In the genomic region with DNA sequence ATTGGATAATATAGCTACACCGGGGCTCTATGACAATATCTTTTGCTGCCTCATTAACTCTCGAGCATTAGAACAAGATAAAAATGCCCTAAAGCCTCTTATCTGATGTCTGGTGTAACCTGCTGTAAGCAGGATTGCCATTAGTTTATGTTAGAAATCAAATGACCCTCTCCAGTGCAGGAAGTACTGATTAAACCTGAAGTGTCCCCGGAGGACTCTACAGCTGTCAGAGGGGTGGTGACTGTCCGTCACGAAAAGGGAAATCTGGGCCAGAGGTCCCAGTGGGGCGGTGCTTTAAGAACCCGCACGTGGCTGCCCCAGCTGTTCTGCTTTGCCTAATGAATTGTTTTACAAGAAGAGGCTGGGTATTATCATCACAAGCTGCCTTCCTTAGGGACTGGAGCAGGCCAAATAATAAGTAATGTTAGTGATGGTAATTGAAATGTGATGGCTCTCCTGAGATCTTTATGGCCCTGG, we compare ENCODE assay signal across 1 cellular context.
A peak's percentile ranks its signal among the peaks of the same experiment; 100 is the strongest.
TF ChIP-seq lines count a peak whose summit lies in the region.

No MANE protein-coding gene starts in this region.

TF ChIP-seq in HEK293, 187 proteins besides CTCF, POLR2A, EP300 and RAD21 (continued from another document and continues in another):
- TF ChIP-seq, protein P1, sequence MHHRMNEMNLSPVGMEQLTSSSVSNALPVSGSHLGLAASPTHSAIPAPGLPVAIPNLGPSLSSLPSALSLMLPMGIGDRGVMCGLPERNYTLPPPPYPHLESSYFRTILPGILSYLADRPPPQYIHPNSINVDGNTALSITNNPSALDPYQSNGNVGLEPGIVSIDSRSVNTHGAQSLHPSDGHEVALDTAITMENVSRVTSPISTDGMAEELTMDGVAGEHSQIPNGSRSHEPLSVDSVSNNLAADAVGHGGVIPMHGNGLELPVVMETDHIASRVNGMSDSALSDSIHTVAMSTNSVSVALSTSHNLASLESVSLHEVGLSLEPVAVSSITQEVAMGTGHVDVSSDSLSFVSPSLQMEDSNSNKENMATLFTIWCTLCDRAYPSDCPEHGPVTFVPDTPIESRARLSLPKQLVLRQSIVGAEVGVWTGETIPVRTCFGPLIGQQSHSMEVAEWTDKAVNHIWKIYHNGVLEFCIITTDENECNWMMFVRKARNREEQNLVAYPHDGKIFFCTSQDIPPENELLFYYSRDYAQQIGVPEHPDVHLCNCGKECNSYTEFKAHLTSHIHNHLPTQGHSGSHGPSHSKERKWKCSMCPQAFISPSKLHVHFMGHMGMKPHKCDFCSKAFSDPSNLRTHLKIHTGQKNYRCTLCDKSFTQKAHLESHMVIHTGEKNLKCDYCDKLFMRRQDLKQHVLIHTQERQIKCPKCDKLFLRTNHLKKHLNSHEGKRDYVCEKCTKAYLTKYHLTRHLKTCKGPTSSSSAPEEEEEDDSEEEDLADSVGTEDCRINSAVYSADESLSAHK (tag by site-specific recombination; IDR thresholded peaks at IDR 0.05) = peak; percentile 95
- TF ChIP-seq ZNF555 (tag by site-specific recombination; conservative IDR thresholded peaks at IDR 0.05) (no peak), ZNF311 (tag by site-specific recombination; IDR thresholded peaks at IDR 0.05; ENCODE audit: borderline replicate concordance) (no peak), ZNF776 (tag by site-specific recombination; IDR thresholded peaks at IDR 0.05; ENCODE audit: borderline replicate concordance) (no peak), ZNF777 (tag by site-specific recombination; IDR thresholded peaks at IDR 0.05; ENCODE audit: borderline replicate concordance) (no peak), ZNF768 (tag by site-specific recombination; IDR thresholded peaks at IDR 0.05) (no peak), ZNF624 (tag by site-specific recombination; IDR thresholded peaks at IDR 0.05) (no peak), ZNF2 (tag by site-specific recombination; IDR thresholded peaks at IDR 0.05) (peak; percentile 71; the same call in 1 of the 2 replicates), ZNF514 (tag by site-specific recombination; IDR thresholded peaks at IDR 0.05) (no peak), SP3 (tag by site-specific recombination; IDR thresholded peaks at IDR 0.05) (peak; percentile 72), ZBTB48 (tag by site-specific recombination; IDR thresholded peaks at IDR 0.05) (peak; percentile 51; the same call in 1 of the 2 replicates), ZNF133 (tag by site-specific recombination; IDR thresholded peaks at IDR 0.05) (no peak), ZNF837 (tag by site-specific recombination; IDR thresholded peaks at IDR 0.05) (no peak), HOXA7 (CRISPR knock-in tag; IDR thresholded peaks at IDR 0.05; ENCODE audit: borderline replicate concordance) (no peak), ZNF629 (tag by site-specific recombination; IDR thresholded peaks at IDR 0.05) (peak; percentile 93), GLI2 (tag by site-specific recombination; IDR thresholded peaks at IDR 0.05; ENCODE audit: borderline replicate concordance, low read depth) (peak; percentile 96), TCF7L2 (IDR thresholded peaks at IDR 0.05; ENCODE audit: borderline replicate concordance, low read depth, low read length) (peak; percentile 97), ZNF548 (tag by site-specific recombination; IDR thresholded peaks at IDR 0.05) (no peak), ZNF561 (tag by site-specific recombination; IDR thresholded peaks at IDR 0.05; ENCODE audit: borderline replicate concordance) (peak; percentile 80; the same call in 1 of the 2 replicates), ZNF184 (tag by site-specific recombination; IDR thresholded peaks at IDR 0.05) (peak; percentile 68; the same call in 1 of the 2 replicates)
- TF ChIP-seq, protein P2, sequence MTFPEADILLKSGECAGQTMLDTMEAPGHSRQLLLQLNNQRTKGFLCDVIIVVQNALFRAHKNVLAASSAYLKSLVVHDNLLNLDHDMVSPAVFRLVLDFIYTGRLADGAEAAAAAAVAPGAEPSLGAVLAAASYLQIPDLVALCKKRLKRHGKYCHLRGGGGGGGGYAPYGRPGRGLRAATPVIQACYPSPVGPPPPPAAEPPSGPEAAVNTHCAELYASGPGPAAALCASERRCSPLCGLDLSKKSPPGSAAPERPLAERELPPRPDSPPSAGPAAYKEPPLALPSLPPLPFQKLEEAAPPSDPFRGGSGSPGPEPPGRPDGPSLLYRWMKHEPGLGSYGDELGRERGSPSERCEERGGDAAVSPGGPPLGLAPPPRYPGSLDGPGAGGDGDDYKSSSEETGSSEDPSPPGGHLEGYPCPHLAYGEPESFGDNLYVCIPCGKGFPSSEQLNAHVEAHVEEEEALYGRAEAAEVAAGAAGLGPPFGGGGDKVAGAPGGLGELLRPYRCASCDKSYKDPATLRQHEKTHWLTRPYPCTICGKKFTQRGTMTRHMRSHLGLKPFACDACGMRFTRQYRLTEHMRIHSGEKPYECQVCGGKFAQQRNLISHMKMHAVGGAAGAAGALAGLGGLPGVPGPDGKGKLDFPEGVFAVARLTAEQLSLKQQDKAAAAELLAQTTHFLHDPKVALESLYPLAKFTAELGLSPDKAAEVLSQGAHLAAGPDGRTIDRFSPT (tag by site-specific recombination; IDR thresholded peaks at IDR 0.05) = peak; percentile 75
- TF ChIP-seq, protein P3, sequence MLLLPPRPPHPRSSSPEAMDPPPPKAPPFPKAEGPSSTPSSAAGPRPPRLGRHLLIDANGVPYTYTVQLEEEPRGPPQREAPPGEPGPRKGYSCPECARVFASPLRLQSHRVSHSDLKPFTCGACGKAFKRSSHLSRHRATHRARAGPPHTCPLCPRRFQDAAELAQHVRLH (tag by site-specific recombination; IDR thresholded peaks at IDR 0.05) = peak; percentile 91
- TF ChIP-seq, protein P4, sequence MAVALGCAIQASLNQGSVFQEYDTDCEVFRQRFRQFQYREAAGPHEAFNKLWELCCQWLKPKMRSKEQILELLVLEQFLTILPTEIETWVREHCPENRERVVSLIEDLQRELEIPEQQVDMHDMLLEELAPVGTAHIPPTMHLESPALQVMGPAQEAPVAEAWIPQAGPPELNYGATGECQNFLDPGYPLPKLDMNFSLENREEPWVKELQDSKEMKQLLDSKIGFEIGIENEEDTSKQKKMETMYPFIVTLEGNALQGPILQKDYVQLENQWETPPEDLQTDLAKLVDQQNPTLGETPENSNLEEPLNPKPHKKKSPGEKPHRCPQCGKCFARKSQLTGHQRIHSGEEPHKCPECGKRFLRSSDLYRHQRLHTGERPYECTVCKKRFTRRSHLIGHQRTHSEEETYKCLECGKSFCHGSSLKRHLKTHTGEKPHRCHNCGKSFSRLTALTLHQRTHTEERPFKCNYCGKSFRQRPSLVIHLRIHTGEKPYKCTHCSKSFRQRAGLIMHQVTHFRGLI (tag by site-specific recombination; IDR thresholded peaks at IDR 0.05) = peak; percentile 67; the same call in 1 of the 2 replicates
- TF ChIP-seq, protein P5, sequence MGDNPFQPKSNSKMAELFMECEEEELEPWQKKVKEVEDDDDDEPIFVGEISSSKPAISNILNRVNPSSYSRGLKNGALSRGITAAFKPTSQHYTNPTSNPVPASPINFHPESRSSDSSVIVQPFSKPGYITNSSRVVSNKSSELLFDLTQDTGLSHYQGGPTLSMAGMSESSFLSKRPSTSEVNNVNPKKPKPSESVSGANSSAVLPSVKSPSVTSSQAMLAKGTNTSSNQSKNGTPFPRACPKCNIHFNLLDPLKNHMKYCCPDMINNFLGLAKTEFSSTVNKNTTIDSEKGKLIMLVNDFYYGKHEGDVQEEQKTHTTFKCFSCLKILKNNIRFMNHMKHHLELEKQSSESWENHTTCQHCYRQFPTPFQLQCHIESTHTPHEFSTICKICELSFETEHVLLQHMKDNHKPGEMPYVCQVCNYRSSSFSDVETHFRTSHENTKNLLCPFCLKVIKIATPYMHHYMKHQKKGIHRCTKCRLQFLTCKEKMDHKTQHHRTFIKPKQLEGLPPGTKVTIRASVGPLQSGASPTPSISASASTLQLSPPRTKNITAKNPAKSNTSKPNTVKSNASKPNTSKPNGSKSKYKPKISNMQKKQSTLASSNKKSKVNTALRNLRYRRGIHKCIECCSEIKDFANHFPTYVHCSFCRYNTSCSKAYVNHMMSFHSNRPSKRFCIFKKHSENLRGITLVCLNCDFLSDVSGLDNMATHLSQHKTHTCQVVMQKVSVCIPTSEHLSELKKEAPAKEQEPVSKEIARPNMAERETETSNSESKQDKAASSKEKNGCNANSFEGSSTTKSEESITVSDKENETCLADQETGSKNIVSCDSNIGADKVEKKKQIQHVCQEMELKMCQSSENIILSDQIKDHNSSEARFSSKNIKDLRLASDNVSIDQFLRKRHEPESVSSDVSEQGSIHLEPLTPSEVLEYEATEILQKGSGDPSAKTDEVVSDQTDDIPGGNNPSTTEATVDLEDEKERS (tag by site-specific recombination; IDR thresholded peaks at IDR 0.05) = no peak
- TF ChIP-seq, protein P6, sequence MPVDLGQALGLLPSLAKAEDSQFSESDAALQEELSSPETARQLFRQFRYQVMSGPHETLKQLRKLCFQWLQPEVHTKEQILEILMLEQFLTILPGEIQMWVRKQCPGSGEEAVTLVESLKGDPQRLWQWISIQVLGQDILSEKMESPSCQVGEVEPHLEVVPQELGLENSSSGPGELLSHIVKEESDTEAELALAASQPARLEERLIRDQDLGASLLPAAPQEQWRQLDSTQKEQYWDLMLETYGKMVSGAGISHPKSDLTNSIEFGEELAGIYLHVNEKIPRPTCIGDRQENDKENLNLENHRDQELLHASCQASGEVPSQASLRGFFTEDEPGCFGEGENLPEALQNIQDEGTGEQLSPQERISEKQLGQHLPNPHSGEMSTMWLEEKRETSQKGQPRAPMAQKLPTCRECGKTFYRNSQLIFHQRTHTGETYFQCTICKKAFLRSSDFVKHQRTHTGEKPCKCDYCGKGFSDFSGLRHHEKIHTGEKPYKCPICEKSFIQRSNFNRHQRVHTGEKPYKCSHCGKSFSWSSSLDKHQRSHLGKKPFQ (tag by site-specific recombination; IDR thresholded peaks at IDR 0.05) = peak; percentile 95
- TF ChIP-seq, protein P7, sequence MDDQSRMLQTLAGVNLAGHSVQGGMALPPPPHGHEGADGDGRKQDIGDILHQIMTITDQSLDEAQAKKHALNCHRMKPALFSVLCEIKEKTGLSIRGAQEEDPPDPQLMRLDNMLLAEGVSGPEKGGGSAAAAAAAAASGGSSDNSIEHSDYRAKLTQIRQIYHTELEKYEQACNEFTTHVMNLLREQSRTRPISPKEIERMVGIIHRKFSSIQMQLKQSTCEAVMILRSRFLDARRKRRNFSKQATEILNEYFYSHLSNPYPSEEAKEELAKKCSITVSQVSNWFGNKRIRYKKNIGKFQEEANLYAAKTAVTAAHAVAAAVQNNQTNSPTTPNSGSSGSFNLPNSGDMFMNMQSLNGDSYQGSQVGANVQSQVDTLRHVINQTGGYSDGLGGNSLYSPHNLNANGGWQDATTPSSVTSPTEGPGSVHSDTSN (CRISPR knock-in tag; IDR thresholded peaks at IDR 0.05) = no peak
- TF ChIP-seq, protein P8, sequence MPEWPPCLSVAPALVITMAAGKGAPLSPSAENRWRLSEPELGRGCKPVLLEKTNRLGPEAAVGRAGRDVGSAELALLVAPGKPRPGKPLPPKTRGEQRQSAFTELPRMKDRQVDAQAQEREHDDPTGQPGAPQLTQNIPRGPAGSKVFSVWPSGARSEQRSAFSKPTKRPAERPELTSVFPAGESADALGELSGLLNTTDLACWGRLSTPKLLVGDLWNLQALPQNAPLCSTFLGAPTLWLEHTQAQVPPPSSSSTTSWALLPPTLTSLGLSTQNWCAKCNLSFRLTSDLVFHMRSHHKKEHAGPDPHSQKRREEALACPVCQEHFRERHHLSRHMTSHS (tag by site-specific recombination; IDR thresholded peaks at IDR 0.05) = peak; percentile 88; the same call in 1 of the 2 replicates
- TF ChIP-seq, protein P9, sequence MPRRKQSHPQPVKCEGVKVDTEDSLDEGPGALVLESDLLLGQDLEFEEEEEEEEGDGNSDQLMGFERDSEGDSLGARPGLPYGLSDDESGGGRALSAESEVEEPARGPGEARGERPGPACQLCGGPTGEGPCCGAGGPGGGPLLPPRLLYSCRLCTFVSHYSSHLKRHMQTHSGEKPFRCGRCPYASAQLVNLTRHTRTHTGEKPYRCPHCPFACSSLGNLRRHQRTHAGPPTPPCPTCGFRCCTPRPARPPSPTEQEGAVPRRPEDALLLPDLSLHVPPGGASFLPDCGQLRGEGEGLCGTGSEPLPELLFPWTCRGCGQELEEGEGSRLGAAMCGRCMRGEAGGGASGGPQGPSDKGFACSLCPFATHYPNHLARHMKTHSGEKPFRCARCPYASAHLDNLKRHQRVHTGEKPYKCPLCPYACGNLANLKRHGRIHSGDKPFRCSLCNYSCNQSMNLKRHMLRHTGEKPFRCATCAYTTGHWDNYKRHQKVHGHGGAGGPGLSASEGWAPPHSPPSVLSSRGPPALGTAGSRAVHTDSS (tag by site-specific recombination; IDR thresholded peaks at IDR 0.05) = peak; percentile 65
- TF ChIP-seq, protein P10, sequence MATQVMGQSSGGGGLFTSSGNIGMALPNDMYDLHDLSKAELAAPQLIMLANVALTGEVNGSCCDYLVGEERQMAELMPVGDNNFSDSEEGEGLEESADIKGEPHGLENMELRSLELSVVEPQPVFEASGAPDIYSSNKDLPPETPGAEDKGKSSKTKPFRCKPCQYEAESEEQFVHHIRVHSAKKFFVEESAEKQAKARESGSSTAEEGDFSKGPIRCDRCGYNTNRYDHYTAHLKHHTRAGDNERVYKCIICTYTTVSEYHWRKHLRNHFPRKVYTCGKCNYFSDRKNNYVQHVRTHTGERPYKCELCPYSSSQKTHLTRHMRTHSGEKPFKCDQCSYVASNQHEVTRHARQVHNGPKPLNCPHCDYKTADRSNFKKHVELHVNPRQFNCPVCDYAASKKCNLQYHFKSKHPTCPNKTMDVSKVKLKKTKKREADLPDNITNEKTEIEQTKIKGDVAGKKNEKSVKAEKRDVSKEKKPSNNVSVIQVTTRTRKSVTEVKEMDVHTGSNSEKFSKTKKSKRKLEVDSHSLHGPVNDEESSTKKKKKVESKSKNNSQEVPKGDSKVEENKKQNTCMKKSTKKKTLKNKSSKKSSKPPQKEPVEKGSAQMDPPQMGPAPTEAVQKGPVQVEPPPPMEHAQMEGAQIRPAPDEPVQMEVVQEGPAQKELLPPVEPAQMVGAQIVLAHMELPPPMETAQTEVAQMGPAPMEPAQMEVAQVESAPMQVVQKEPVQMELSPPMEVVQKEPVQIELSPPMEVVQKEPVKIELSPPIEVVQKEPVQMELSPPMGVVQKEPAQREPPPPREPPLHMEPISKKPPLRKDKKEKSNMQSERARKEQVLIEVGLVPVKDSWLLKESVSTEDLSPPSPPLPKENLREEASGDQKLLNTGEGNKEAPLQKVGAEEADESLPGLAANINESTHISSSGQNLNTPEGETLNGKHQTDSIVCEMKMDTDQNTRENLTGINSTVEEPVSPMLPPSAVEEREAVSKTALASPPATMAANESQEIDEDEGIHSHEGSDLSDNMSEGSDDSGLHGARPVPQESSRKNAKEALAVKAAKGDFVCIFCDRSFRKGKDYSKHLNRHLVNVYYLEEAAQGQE (tag by site-specific recombination; IDR thresholded peaks at IDR 0.05) = no peak
- TF ChIP-seq, protein P11, sequence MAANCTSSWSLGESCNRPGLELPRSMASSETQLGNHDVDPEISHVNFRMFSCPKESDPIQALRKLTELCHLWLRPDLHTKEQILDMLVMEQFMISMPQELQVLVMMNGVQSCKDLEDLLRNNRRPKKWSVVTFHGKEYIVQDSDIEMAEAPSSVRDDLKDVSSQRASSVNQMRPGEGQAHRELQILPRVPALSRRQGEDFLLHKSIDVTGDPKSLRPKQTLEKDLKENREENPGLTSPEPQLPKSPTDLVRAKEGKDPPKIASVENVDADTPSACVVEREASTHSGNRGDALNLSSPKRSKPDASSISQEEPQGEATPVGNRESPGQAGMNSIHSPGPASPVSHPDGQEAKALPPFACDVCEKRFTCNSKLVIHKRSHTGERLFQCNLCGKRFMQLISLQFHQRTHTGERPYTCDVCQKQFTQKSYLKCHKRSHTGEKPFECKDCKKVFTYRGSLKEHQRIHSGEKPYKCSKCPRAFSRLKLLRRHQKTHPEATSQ (tag by site-specific recombination; IDR thresholded peaks at IDR 0.05) = no peak
